Comparison of ENCODE assay signal across 29 cellular contexts in genomic region chr14:90886297-90886830, GRCh38.
"Had no signal": no experiment of that assay in that cellular context is flagged by ENCODE, and none has a peak within 500 bp of the region (broad histone marks: within the 10 kb centered on the region; RNA-seq: fewer than 3 reads in every experiment).

No MANE protein-coding gene starts in this region.

- FAIRE-seq: islet of Langerhans, kidney, small intestine, urothelium cell line had no signal

- H3K9me3 ChIP-seq: neutrophil, prostate gland, sigmoid colon, suprapubic skin, upper lobe of right lung had no signal

- H3K4me1 ChIP-seq: left ventricle myocardium inferior, neural progenitor cell, parathyroid adenoma, prostate gland, sigmoid colon, spleen, suprapubic skin, tibial artery, upper lobe of right lung had no signal

- H3K36me3 ChIP-seq: prostate gland, suprapubic skin, thoracic aorta, tibial artery, upper lobe of right lung had no signal

- H3K27ac ChIP-seq: left ventricle myocardium inferior, neural progenitor cell, neutrophil, parathyroid adenoma, prostate gland, sigmoid colon, spleen, suprapubic skin, thoracic aorta, tibial artery, upper lobe of right lung had no signal

- H3K27me3 ChIP-seq: neural progenitor cell, neutrophil, sigmoid colon, spleen, suprapubic skin, tibial artery, upper lobe of right lung had no signal

- H2AFZ ChIP-seq: neural progenitor cell, parathyroid adenoma had no signal

- H3K79me2 ChIP-seq: parathyroid adenoma had no signal

- H3K4me3 ChIP-seq: left ventricle myocardium inferior, lung, neural progenitor cell, prostate gland, sigmoid colon, spleen, suprapubic skin, thoracic aorta, tibial artery, upper lobe of right lung had no signal

- ATAC-seq: left colon; natural killer cell; right cardiac atrium; stimulated activated effector memory CD8-positive, alpha-beta T cell treated with anti-CD3 and anti-CD28 coated beads, Interleukin-12 subunit alpha, Interleukin-12 subunit beta, amount 100 ng/mL, for 72 hours; upper lobe of right lung had no signal

- DNase-seq: hippocampal formation; immature natural killer cell; kidney; left colon; left ventricle myocardium inferior; mesendoderm; naive B cell; natural killer cell; nephron progenitor cell; occipital lobe; retina; right cardiac atrium; sigmoid colon; small intestine; spleen; stimulated activated CD4-positive, alpha-beta T cell treated with anti-CD3 and anti-CD28 coated beads, Interleukin-4, amount 100 ng/mL, for 24 hours; stimulated activated naive CD4-positive, alpha-beta T cell; tibial artery; upper lobe of right lung had no signal

- H3K4me2 ChIP-seq: neural progenitor cell had no signal

- H3K9ac ChIP-seq: neural progenitor cell, parathyroid adenoma had no signal
